1 cellular context compared by ENCODE assay signal in the genomic region with DNA sequence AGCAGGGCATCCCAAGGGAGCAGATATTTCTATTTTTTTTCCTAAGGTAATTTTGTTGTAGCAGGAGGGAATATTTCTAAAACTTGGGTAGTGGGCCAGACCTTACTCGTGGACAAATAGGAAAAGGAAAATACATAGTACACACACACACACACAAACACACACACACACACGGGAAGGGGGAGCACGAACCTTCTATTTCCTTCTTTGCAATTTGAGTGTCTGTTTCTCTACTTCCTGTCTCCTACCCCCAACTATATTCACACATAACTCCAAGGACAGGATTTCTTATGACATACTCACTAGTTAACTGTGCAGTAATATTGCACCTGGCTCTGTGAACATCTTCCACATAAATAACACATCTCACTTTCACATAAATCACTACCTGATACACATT.
A peak's percentile ranks its signal among the peaks of the same experiment; 100 is the strongest.
TF ChIP-seq lines count a peak whose summit lies in the region.

No MANE protein-coding gene starts in this region.

TF ChIP-seq in K562, 482 proteins besides CTCF, POLR2A, EP300 and RAD21:
- 0 out of 4 replicates have a peak, but pooled peaks of 1 of the 2 experiments have one; percentile 10 for TF ChIP-seq KDM1A (IDR thresholded peaks at IDR 0.05)
- TF ChIP-seq ZNF24 (IDR thresholded peaks at IDR 0.05): no peak
